In the genomic region with DNA sequence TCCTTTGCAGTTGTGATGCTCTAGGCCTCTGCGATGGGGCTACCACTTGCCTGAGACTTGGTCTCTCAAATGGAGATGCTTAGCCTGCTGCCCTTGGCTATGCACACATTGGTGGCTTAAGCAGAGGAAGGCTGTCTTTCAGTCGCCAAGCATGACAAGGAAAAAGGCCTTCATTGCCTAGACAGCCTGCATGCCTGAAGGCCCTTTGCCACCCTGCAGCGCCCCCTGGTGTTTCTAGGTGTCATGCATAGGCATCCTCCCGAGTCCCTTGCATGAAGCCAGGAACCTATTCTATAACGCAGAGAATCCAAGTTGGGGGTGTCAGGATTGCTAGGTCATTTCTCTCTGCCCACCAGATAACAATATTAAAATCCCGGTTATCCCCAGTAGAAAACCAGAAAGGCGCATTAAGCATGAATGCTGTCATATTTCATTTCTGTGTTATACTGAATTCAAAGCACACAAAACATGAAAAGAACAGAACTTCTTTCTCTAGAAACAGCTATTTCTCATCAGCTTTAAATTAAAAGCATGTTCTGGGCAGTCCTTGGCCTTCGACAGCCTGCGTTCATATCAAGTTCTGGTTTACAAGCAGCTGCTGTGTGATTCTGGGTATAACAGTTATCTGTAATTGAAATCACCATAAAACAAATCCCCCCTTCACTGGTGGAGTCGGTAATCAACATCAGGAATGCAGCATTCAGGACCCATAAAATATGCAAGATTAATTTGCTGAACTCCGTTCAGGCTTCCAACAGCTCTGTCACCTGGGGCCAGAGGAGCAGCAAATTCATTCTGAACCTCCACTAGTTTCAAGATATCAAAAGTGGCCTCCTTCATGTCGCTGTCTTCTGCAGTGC, we compare ENCODE assay signal across 8 cellular contexts. TPM values are rescaled to one million over a fixed set of nuclear protein-coding genes. Genes with fewer than 3 reads are reported as not detected.
DNase-seq lines count a peak whose midpoint lies in the region; ATAC-seq and TF ChIP-seq lines count a peak whose summit lies in the region.

No MANE protein-coding gene starts in this region.

- in situ Hi-C loops in mammary epithelial cell (cut with MboI; ENCODE audit: low sequenced_read_pairs in 2 of 2) = no loop called here

- H3K4me1 ChIP-seq in SJSA1 (replicated peaks) (no peaks in the 10 kb centered on the region), mammary epithelial cell (ENCODE audit: insufficient read depth, low read length) (no peaks in the 10 kb centered on the region)

- no peaks in the 10 kb centered on the region for H4K20me1 ChIP-seq in mammary epithelial cell (ENCODE audit: insufficient read depth, low read length)

- no peak overlapping the region for H3K4me3 ChIP-seq in SJSA1
- no peak overlapping the region for H3K4me3 ChIP-seq in mammary epithelial cell (replicated peaks in 1 of 3; ENCODE audit: insufficient read depth in 1 of 3, low read depth in 2 of 3, low read length in 3 of 3)

- TF ChIP-seq CTCF in mammary epithelial cell (conservative IDR thresholded peaks at IDR 0.05 in 1 of 2, IDR thresholded peaks at IDR 0.05 in 1 of 2; ENCODE audit: extremely low read depth in 1 of 2, insufficient read depth in 1 of 2, low read depth in 1 of 2, low read length in 2 of 2) = peak; percentile 90 to 93

- peaks cover 3% of the 10 kb centered on the region; the same call in 1 of the 2 replicates for H3K27me3 ChIP-seq in SJSA1 (replicated peaks)
- H3K27me3 ChIP-seq in mammary epithelial cell (ENCODE audit: insufficient read depth, low read length) = no peaks in the 10 kb centered on the region

- intact Hi-C loops in mammary epithelial cell (cut with micrococcal nuclease) = loop anchor here (1.0 to 5.0 kb wide), 5 partner anchors 51 to 538 kb away; no protein-coding TSS in a partner anchor
- intact Hi-C loops in left colon (cut with DNase I, micrococcal nuclease) = no loop called here

- H3K9me3 ChIP-seq in SJSA1 (replicated peaks) (no peaks in the 10 kb centered on the region), mammary epithelial cell (replicated peaks; ENCODE audit: insufficient read depth, low read length) (no peaks in the 10 kb centered on the region)

- DNase-seq in DMS 273 (lab: John Stamatoyannopoulos, UW; ENCODE audit: unreplicated experiment) (peak; percentile 87), DMS 273 treated with DMSO at 0.1 percent for 48 hours (lab: John Stamatoyannopoulos, UW) (no peak), M059J (ENCODE audit: low read depth) (peak; percentile 72), SJSA1 (ENCODE audit: low read depth in 1 of 2, low spot score in 2 of 2) (peak; percentile 34 to 85), mammary epithelial cell (peak; percentile 31), left colon (peak; percentile 49 to 87)
- peak; percentile 17 for DNase-seq in stimulated activated CD8-positive, alpha-beta memory T cell treated with anti-CD3 and anti-CD28 coated beads, Interleukin-4, amount 100 ng/mL, for 24 hours (ENCODE audit: low read depth)

- no peak overlapping the region for H2AFZ ChIP-seq in mammary epithelial cell (ENCODE audit: low read depth, low read length)

- H3K9ac ChIP-seq in mammary epithelial cell (ENCODE audit: insufficient read depth, low read length) = no peak overlapping the region

- peak; percentile 86 for ATAC-seq in GM21786 (IDR thresholded peaks at IDR 0.05; ENCODE audit: unreplicated experiment)
- ATAC-seq in left colon = peak; percentile 82

- WGBS in mammary epithelial cell (ENCODE audit: low coverage, missing lambda C conversion rate) = 47% methylated on average over 11 of the region's 12 CpGs

- no peak overlapping the region for H3K4me2 ChIP-seq in mammary epithelial cell (ENCODE audit: insufficient read depth, low read depth, low read length)

- CTCF ChIA-PET in mammary epithelial cell (lab: Charles Lee; ENCODE audit: low non-redundant PET) = interaction anchor here (0.6 kb wide), 1 partner anchor 15 kb away, joined by 10 read pairs; no protein-coding TSS in a partner anchor

- dilution Hi-C loops in mammary epithelial cell (cut with HindIII; ENCODE audit: low sequenced_read_pairs) = no loop called here

- no peak overlapping the region for H3K27ac ChIP-seq in SJSA1
- no peak overlapping the region for H3K27ac ChIP-seq in mammary epithelial cell (ENCODE audit: insufficient read depth, low read depth, low read length)

- H3K36me3 ChIP-seq in SJSA1 = no peaks in the 10 kb centered on the region
- H3K36me3 ChIP-seq in mammary epithelial cell (ENCODE audit: insufficient read depth, low read length) = no peaks in the 10 kb centered on the region

- no TSS peak for BruUV-seq in mammary epithelial cell (replicated peaks; lab: Mats Ljungman, UMichigan)

- H3K79me2 ChIP-seq in mammary epithelial cell (ENCODE audit: insufficient read depth, low read length) = no peaks in the 10 kb centered on the region

RNA-seq across cellular contexts. Expression of gene TRPC7, which starts 59.7 kb away (rescaled TPM):
- not detected in 2 replicates for total RNA-seq in M059J (2014; rRNA removed; shearing (Covaris generic))
- total RNA-seq in SJSA1 (2014; rRNA removed; shearing (Covaris generic)) = not detected in 2 replicates
- total RNA-seq in mammary epithelial cell (not detected), left colon (under 1 TPM; 0.12 to 0.14 TPM)
- not detected for polyA plus RNA-seq in mammary epithelial cell
- not detected for polyA minus RNA-seq in mammary epithelial cell
